ENCODE assay signal across 20 cellular contexts in the genomic region with DNA sequence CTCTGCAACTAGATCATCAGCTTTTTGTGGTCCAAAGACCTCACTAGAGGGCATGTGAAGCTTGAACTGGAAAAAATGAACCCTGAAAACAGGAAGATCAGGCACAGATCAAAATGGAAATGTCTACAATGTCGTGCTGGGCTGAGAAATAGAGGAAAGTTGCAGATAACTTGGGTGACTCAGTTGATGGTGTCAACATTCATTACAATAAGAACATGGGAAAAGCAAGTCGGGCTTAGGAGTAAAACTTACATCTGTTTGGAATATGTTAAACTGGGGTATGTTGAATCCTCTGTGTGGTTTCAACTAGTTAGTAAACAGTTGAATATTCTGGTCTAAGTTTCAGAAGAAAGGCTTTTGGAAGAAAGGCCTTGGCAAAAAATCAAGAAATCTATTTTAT.
DNase-seq lines count a peak whose midpoint lies in the region; ATAC-seq and TF ChIP-seq lines count a peak whose summit lies in the region.
"Had no signal": no experiment of that assay in that cellular context is flagged by ENCODE, and none has a peak within 500 bp of the region (broad histone marks: within the 10 kb centered on the region; RNA-seq: fewer than 3 reads in every experiment).

No MANE protein-coding gene starts in this region.

- H3K79me2 ChIP-seq in ACC112 (ENCODE audit: control insufficient read depth, insufficient read depth, low read length, unreplicated experiment) (no peaks in the 10 kb centered on the region), Loucy (ENCODE audit: insufficient read depth, low read length) (no peaks in the 10 kb centered on the region)

- H3K4me3 ChIP-seq in ACC112 (ENCODE audit: low read depth, low read length) = no peak overlapping the region
- no peak overlapping the region for H3K4me3 ChIP-seq in Loucy (ENCODE audit: low read length, poor library complexity, severe bottlenecking)
- H3K4me3 ChIP-seq: SJSA1 had no signal

- H4K20me1 ChIP-seq in Loucy (ENCODE audit: insufficient read depth, low read length, poor library complexity, severe bottlenecking) = no peaks in the 10 kb centered on the region

- no peaks in the 10 kb centered on the region for H3F3A ChIP-seq in Loucy (ENCODE audit: low read depth)

- H3K9me3 ChIP-seq in Loucy (ENCODE audit: insufficient read depth, low read depth, low read length) = no peaks in the 10 kb centered on the region
- H3K9me3 ChIP-seq: SJSA1 had no signal

- H3K36me3 ChIP-seq in ACC112 (ENCODE audit: insufficient read depth, low read length) = no peaks in the 10 kb centered on the region
- no peaks in the 10 kb centered on the region for H3K36me3 ChIP-seq in Loucy (ENCODE audit: insufficient read depth, low read length)
- H3K36me3 ChIP-seq: SJSA1 had no signal

- ATAC-seq in HG03175 (IDR thresholded peaks at IDR 0.05; ENCODE audit: unreplicated experiment) (no peak), GM21825 (IDR thresholded peaks at IDR 0.05; ENCODE audit: unreplicated experiment) (no peak)
- ATAC-seq: Right ventricle myocardium inferior had no signal

- no peak overlapping the region for H3K9ac ChIP-seq in Loucy (ENCODE audit: low read depth, low read length, poor library complexity, severe bottlenecking)
- H3K9ac ChIP-seq: KMS-11 had no signal

- no peak overlapping the region for H3K4me2 ChIP-seq in Loucy (ENCODE audit: low read depth, low read length, poor library complexity, severe bottlenecking)
- H3K4me2 ChIP-seq: KMS-11 had no signal

- H3K27ac ChIP-seq in ACC112 (ENCODE audit: low read depth, low read length) = no peak overlapping the region
- H3K27ac ChIP-seq: KMS-11, SJSA1 had no signal

- H3K4me1 ChIP-seq in ACC112 (ENCODE audit: control insufficient read depth, insufficient read depth, low read length, unreplicated experiment) (no peaks in the 10 kb centered on the region), Loucy (ENCODE audit: insufficient read depth, low read length, poor library complexity, severe bottlenecking) (no peaks in the 10 kb centered on the region)
- H3K4me1 ChIP-seq: SJSA1 had no signal

- no peaks in the 10 kb centered on the region for H3K9me2 ChIP-seq in Loucy (replicated peaks; ENCODE audit: low read depth, low read length)

- H2AFZ ChIP-seq in ACC112 (ENCODE audit: low read length, unreplicated experiment) = peak overlapping the region; percentile 16
- peak overlapping the region; percentile 50; the same call in 1 of the 2 replicates for H2AFZ ChIP-seq in Loucy (ENCODE audit: low read length)

- H3K27me3 ChIP-seq in ACC112 (ENCODE audit: insufficient read depth, low read length) = no peaks in the 10 kb centered on the region
- H3K27me3 ChIP-seq in Loucy (ENCODE audit: insufficient read depth, low read length, poor library complexity, severe bottlenecking) = no peaks in the 10 kb centered on the region
- H3K27me3 ChIP-seq: SJSA1 had no signal

- DNase-seq in amniotic epithelial cell (ENCODE audit: low read depth) = peak; percentile 61
- DNase-seq in fibroblast of peridontal ligament (ENCODE audit: extremely low read depth) = peak; percentile 64
- DNase-seq in hippocampal formation (lab: John Stamatoyannopoulos, UW) = no peak
- DNase-seq in Ammon's horn (ENCODE audit: low spot score) = no peak
- DNase-seq: 8988T, EL, GF-D8, H7, IMR-90, NCI-H1694 treated with DMSO at 0.1 percent for 48 hours, NCI-H2081 treated with DMSO at 0.1 percent for 48 hours, NCI-H2171 treated with DMSO at 0.1 percent for 48 hours, NCI-H526 had no signal

- TF ChIP-seq CTCF in Loucy (conservative IDR thresholded peaks at IDR 0.05; ENCODE audit: low read length) = no peak

Comparison
In these comparisons a context has a peak if more than half of its experiments do, and no peak if none do; other contexts are left out.
1. DNase-seq: peak in amniotic epithelial cell (single experiment) and fibroblast of peridontal ligament (single experiment); none in hippocampal formation (0 of 2) and Ammon's horn (single experiment).